25 cellular contexts compared by ENCODE assay signal in the genomic region with DNA sequence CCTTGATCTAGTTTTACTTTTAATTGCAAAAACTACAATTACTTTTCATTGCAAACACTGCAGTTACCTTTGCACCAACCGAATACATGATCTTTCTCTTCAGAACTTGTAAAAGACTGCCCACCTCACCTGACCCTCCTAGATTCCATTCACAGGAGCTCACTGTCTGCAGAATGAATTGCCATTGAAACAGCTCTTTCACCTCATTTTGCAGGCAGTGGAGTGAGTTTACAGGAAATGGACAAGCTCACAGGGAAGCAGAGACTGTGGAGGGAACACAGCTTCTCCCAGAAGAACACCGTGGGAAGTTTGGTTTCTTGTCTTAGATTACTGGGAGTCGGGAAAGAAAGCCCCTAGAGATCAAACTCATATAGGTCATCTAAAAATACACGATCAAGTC.
DNase-seq lines count a peak whose midpoint lies in the region; ATAC-seq and TF ChIP-seq lines count a peak whose summit lies in the region.
"Had no signal": no experiment of that assay in that cellular context is flagged by ENCODE, and none has a peak within 500 bp of the region (broad histone marks: within the 10 kb centered on the region; RNA-seq: fewer than 3 reads in every experiment).

No MANE protein-coding gene starts in this region.

- H3K27ac Mint-ChIP-seq in nephron progenitor cell = peak overlapping the region; percentile 26
- H3K27ac Mint-ChIP-seq: CD8-positive, alpha-beta T cell; IgD-negative memory B cell had no signal

- H3K9me3 Mint-ChIP-seq in nephron progenitor cell = no peaks in the 10 kb centered on the region
- H3K9me3 Mint-ChIP-seq: CD8-positive, alpha-beta T cell had no signal

- H3K36me3 ChIP-seq in BLaER1 (no peaks in the 10 kb centered on the region), thyroid gland (no peaks in the 10 kb centered on the region)

- peak overlapping the region; percentile 78 for H3K4me2 ChIP-seq in BLaER1
- H3K4me2 ChIP-seq: KMS-11 had no signal

- H3K4me3 ChIP-seq in BLaER1 = no peak overlapping the region
- H3K4me3 ChIP-seq in thyroid gland (replicated peaks in 1 of 3) = no peak overlapping the region

- TF ChIP-seq POLR2A in thyroid gland (IDR thresholded peaks at IDR 0.05) = no peak

- H3K4me1 ChIP-seq in BLaER1 = peaks cover 41% of the 10 kb centered on the region
- H3K4me1 ChIP-seq in thyroid gland = peaks cover 41 to 55% of the 10 kb centered on the region in 2 donors

- no peak overlapping the region for H3K9ac ChIP-seq in BLaER1
- H3K9ac ChIP-seq: KMS-11 had no signal

- peaks cover 29% of the 10 kb centered on the region for H3K27me3 Mint-ChIP-seq in nephron progenitor cell (ENCODE audit: low read depth, poor library complexity)
- H3K27me3 Mint-ChIP-seq: IgD-negative memory B cell had no signal

- no peaks in the 10 kb centered on the region for H4K20me1 ChIP-seq in BLaER1

- H3K36me3 Mint-ChIP-seq in nephron progenitor cell (ENCODE audit: low read depth) = no peaks in the 10 kb centered on the region
- H3K36me3 Mint-ChIP-seq: CD8-positive, alpha-beta T cell; IgD-negative memory B cell had no signal

- H3K4me1 Mint-ChIP-seq in nephron progenitor cell = peaks cover 44% of the 10 kb centered on the region
- H3K4me1 Mint-ChIP-seq: IgD-negative memory B cell had no signal

- ATAC-seq in GM18519 (IDR thresholded peaks at IDR 0.05; ENCODE audit: low FRiP score, unreplicated experiment) = no peak
- ATAC-seq: CD8-positive, alpha-beta T cell; HCT116 had no signal

- H3K27me3 ChIP-seq in BLaER1 (no peaks in the 10 kb centered on the region), thyroid gland (no peaks in the 10 kb centered on the region)

- TF ChIP-seq CTCF in nephron progenitor cell (IDR thresholded peaks at IDR 0.05) (no peak), thyroid gland (IDR thresholded peaks at IDR 0.05) (no peak)

- intact Hi-C loops in thyroid gland (cut with DNase I) = no loop called here

- H3K4me3 Mint-ChIP-seq in nephron progenitor cell = no peak overlapping the region
- H3K4me3 Mint-ChIP-seq: CD8-positive, alpha-beta T cell; IgD-negative memory B cell had no signal

- DNase-seq in kidney glomerular epithelial cell (lab: John Stamatoyannopoulos, UW) (peak; percentile 35), nephron progenitor cell (no peak), thyroid gland (no peak), inferior parietal cortex (ENCODE audit: extremely low spot score) (no peak)
- DNase-seq in activated CD4-positive, alpha-beta T cell treated with anti-CD3 and anti-CD28 coated beads, Interleukin-2, amount 50 U/mL, for 1 hour = no peak
- DNase-seq: 8988T; CD8-positive, alpha-beta T cell; DMS79 treated with DMSO at 0.1 percent for 48 hours; NCI-H1048; NCI-H1417; NCI-H1694 treated with DMSO at 0.1 percent for 48 hours; NCI-H2081 treated with DMSO at 0.1 percent for 48 hours; NCI-H2171; NCI-H226; NCI-H510A; NCI-H69; SHP77 treated with DMSO at 0.1 percent for 48 hours had no signal

- H3K27ac ChIP-seq in BLaER1 (no peak overlapping the region), thyroid gland (peak overlapping the region; percentile 79 to 88 (median 85))
- H3K27ac ChIP-seq: C4-2B, HL-60, KMS-11, RWPE1 had no signal

- no peaks in the 10 kb centered on the region for H3K9me3 ChIP-seq in BLaER1
- H3K9me3 ChIP-seq in thyroid gland = no peaks in the 10 kb centered on the region

- WGBS in thyroid gland, 2 donors = 28 to 43% methylated on average over 4 of the region's 4 CpGs
